Comparison of ENCODE assay signal across 27 cellular contexts in genomic region chr10:128206676-128207075, GRCh38.
"Had no signal": no experiment of that assay in that cellular context is flagged by ENCODE, and none has a peak within 500 bp of the region (broad histone marks: within the 10 kb centered on the region; RNA-seq: fewer than 3 reads in every experiment).

No MANE protein-coding gene starts in this region.

- H3K27ac Mint-ChIP-seq: mesothelial cell of epicardium, naive B cell, natural killer cell, nephron progenitor cell, neural progenitor cell, progenitor cell of endocrine pancreas had no signal

- H3K4me1 ChIP-seq: neural progenitor cell, vagina had no signal

- ATAC-seq: natural killer cell; right lobe of liver; stimulated activated naive CD8-positive, alpha-beta T cell treated with anti-CD3 and anti-CD28 coated beads, Interleukin-15, Interleukin-2, amounts not matched to agents 100 U/mL and 50 U/mL, for 24 hours had no signal

- H3K9ac ChIP-seq: neural progenitor cell had no signal

- H2AFZ ChIP-seq: neural progenitor cell had no signal

- H3K27ac ChIP-seq: left ventricle myocardium inferior, neural progenitor cell, neutrophil, ovary, right atrium auricular region, right lobe of liver, skin epidermis, stomach, testis, thyroid gland, transverse colon, upper lobe of left lung, vagina had no signal

- DNase-seq: islet precursor cell; left ventricle myocardium inferior; mesendoderm; naive B cell; natural killer cell; nephron progenitor cell; occipital lobe; ovary; right lobe of liver; stimulated activated CD4-positive, alpha-beta T cell treated with anti-CD3 and anti-CD28 coated beads, Interleukin-12 subunit alpha, Interleukin-12 subunit beta, amount 100 ng/mL, for 4 hours; stimulated activated CD4-positive, alpha-beta T cell treated with anti-CD3 and anti-CD28 coated beads, Interleukin-15, amount 100 ng/mL, for 24 hours; stimulated activated CD4-positive, alpha-beta T cell treated with anti-CD3 and anti-CD28 coated beads, Interleukin-2, amount 100 ng/mL, for 24 hours; stimulated activated CD4-positive, alpha-beta T cell treated with anti-CD3 and anti-CD28 coated beads, Interleukin-4, amount 100 ng/mL, for 1 hour; stimulated activated naive CD8-positive, alpha-beta T cell treated with anti-CD3 and anti-CD28 coated beads, Interleukin-15, Interleukin-2, amounts not matched to agents 100 U/mL and 50 U/mL, for 24 hours; stomach; testis; thyroid gland; transverse colon; upper lobe of left lung had no signal

- H3K36me3 ChIP-seq: left ventricle myocardium inferior, neural progenitor cell, neutrophil, ovary, right atrium auricular region, right lobe of liver, stomach, thyroid gland, transverse colon, upper lobe of left lung, vagina had no signal

- H3K4me3 ChIP-seq: left ventricle myocardium inferior, lung, neural progenitor cell, ovary, right atrium auricular region, right lobe of liver, skin epidermis, stomach, testis, thyroid gland, transverse colon, upper lobe of left lung, vagina had no signal

- H3K9me3 ChIP-seq: left ventricle myocardium inferior, neutrophil, ovary, right atrium auricular region, right lobe of liver, stomach, testis, thyroid gland, transverse colon, vagina had no signal

- H3K27me3 ChIP-seq: ovary, right atrium auricular region, right lobe of liver, testis, thyroid gland, upper lobe of left lung, vagina had no signal

- H3K36me3 Mint-ChIP-seq: mesothelial cell of epicardium, natural killer cell, neural progenitor cell had no signal

- H3K4me3 Mint-ChIP-seq: mesothelial cell of epicardium, nephron progenitor cell, neural progenitor cell had no signal

- H3K4me2 ChIP-seq: neural progenitor cell had no signal
